Comparison of ENCODE assay signal across 1 cellular context in the genomic region with DNA sequence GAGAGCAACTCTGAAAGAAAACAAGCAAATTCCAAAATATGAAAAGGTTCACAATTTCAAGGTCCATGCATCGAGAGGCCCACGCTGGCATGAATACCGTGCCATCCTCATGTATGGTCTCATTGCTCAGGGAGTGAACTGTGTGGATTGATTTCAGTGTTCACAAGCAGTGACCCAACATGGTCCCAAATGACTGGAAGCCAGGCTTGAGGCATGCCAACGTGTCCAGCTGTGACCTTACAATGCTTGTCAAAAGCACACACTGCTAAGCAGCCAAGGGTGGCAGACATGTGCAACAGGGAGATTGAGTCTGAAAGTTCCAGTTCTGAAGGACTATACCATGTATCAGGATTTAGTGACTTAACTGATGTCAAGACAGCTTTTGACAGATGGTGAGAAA.
TF ChIP-seq lines count a peak whose summit lies in the region.

No MANE protein-coding gene starts in this region.

TF ChIP-seq in K562, 482 proteins besides CTCF, POLR2A, EP300 and RAD21:
- TF ChIP-seq RBM25 (IDR thresholded peaks at IDR 0.05; ENCODE audit: low read depth, low read length, severe bottlenecking), result no peak
- no peak for TF ChIP-seq ZNF134 (CRISPR knock-in tag; conservative IDR thresholded peaks at IDR 0.05)
- no peak for TF ChIP-seq KLF10 (CRISPR knock-in tag; IDR thresholded peaks at IDR 0.05)
- TF ChIP-seq, protein P1, sequence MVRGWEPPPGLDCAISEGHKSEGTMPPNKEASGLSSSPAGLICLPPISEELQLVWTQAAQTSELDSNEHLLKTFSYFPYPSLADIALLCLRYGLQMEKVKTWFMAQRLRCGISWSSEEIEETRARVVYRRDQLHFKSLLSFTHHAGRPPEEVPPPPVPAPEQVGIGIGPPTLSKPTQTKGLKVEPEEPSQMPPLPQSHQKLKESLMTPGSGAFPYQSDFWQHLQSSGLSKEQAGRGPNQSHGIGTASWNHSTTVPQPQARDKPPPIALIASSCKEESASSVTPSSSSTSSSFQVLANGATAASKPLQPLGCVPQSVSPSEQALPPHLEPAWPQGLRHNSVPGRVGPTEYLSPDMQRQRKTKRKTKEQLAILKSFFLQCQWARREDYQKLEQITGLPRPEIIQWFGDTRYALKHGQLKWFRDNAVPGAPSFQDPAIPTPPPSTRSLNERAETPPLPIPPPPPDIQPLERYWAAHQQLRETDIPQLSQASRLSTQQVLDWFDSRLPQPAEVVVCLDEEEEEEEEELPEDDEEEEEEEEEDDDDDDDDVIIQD (CRISPR knock-in tag; IDR thresholded peaks at IDR 0.05), result no peak
- no peak for TF ChIP-seq ESRRA (IDR thresholded peaks at IDR 0.05; ENCODE audit: borderline replicate concordance, low read depth)
- TF ChIP-seq MIER1 (IDR thresholded peaks at IDR 0.05; ENCODE audit: low read depth), result no peak
- TF ChIP-seq, protein P2, sequence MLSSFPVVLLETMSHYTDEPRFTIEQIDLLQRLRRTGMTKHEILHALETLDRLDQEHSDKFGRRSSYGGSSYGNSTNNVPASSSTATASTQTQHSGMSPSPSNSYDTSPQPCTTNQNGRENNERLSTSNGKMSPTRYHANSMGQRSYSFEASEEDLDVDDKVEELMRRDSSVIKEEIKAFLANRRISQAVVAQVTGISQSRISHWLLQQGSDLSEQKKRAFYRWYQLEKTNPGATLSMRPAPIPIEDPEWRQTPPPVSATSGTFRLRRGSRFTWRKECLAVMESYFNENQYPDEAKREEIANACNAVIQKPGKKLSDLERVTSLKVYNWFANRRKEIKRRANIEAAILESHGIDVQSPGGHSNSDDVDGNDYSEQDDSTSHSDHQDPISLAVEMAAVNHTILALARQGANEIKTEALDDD (IDR thresholded peaks at IDR 0.05), result no peak
- TF ChIP-seq SMARCE1 (IDR thresholded peaks at IDR 0.05), result no peak
- TF ChIP-seq CHD1 (IDR thresholded peaks at IDR 0.05; ENCODE audit: low read length), result no peak
- TF ChIP-seq, protein P3, sequence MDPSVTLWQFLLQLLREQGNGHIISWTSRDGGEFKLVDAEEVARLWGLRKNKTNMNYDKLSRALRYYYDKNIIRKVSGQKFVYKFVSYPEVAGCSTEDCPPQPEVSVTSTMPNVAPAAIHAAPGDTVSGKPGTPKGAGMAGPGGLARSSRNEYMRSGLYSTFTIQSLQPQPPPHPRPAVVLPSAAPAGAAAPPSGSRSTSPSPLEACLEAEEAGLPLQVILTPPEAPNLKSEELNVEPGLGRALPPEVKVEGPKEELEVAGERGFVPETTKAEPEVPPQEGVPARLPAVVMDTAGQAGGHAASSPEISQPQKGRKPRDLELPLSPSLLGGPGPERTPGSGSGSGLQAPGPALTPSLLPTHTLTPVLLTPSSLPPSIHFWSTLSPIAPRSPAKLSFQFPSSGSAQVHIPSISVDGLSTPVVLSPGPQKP (CRISPR knock-in tag; IDR thresholded peaks at IDR 0.05), result no peak
- TF ChIP-seq ZNF24 (IDR thresholded peaks at IDR 0.05), result no peak
- no peak for TF ChIP-seq ZFP1 (CRISPR knock-in tag; IDR thresholded peaks at IDR 0.05)
- TF ChIP-seq ZNF830 (CRISPR knock-in tag; IDR thresholded peaks at IDR 0.05), result no peak
